ENCODE assay signal across 9 cellular contexts in the genomic region with DNA sequence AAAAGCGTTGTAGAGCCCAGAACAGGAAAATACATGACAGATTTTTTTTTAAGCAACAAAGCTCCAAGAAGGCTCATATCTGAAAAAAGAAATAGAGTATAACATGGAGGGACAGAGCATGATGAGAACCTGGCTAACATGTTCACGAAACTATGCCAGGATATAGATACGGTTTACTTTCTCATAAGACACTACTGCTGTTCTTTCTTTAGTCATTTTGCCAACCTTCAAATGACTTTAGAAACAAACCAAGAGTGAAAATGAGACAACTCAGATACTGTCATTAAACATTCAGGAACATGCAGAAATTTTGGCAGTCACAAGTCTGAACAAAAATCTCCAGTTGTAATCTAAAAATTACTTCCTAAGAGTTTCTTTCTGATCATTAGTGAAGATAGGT. TPM values are rescaled to one million over a fixed set of nuclear protein-coding genes. Genes with fewer than 3 reads are reported as not detected.
DNase-seq lines count a peak whose midpoint lies in the region; ATAC-seq and TF ChIP-seq lines count a peak whose summit lies in the region.
"Had no signal": no experiment of that assay in that cellular context is flagged by ENCODE, and none has a peak within 500 bp of the region (broad histone marks: within the 10 kb centered on the region; RNA-seq: fewer than 3 reads in every experiment).

No MANE protein-coding gene starts in this region.

- ATAC-seq in left cardiac atrium (no peak), aorta (ENCODE audit: low FRiP score) (peak; percentile 6), SK-N-SH treated with all-trans-retinoic acid at 6 μM for 48 hours (no peak)
- ATAC-seq in central memory CD8-positive, alpha-beta T cell (replicated peaks; ENCODE audit: extremely low read depth, poor library complexity, severe bottlenecking), result peak; percentile 11
- ATAC-seq in natural killer cell treated with Interleukin-12 subunit alpha and Interleukin-12 subunit beta and Interleukin-15 and Interleukin-18, amount 100 ng/mL, for 72 hours, result no peak

- H3K9me3 Mint-ChIP-seq in central memory CD8-positive, alpha-beta T cell, result no peaks in the 10 kb centered on the region
- no peaks in the 10 kb centered on the region for H3K9me3 Mint-ChIP-seq in natural killer cell treated with Interleukin-12 subunit alpha and Interleukin-12 subunit beta and Interleukin-15 and Interleukin-18, amount 100 ng/mL, for 72 hours

- H3K36me3 Mint-ChIP-seq in central memory CD8-positive, alpha-beta T cell (ENCODE audit: insufficient read depth), result peaks cover 5% of the 10 kb centered on the region
- H3K36me3 Mint-ChIP-seq in natural killer cell treated with Interleukin-12 subunit alpha and Interleukin-12 subunit beta and Interleukin-15 and Interleukin-18, amount 100 ng/mL, for 72 hours, result peaks cover 7% of the 10 kb centered on the region

- DNase-seq in left ventricle myocardium inferior, result no peak
- DNase-seq in left cardiac atrium, result no peak
- DNase-seq in central memory CD8-positive, alpha-beta T cell (ENCODE audit: low spot score in 2 of 2), result no peak
- DNase-seq in natural killer cell treated with Interleukin-12 subunit alpha and Interleukin-12 subunit beta and Interleukin-15 and Interleukin-18, amount 100 ng/mL, for 72 hours (ENCODE audit: low spot score), result no peak
- no peak for DNase-seq in aorta
- DNase-seq in NCI-H146 (lab: John Stamatoyannopoulos, UW), result no peak
- DNase-seq in COLO829 (ENCODE audit: low spot score), result no peak
- DNase-seq: SHP77 treated with DMSO at 0.1 percent for 48 hours had no signal

- H3K27ac Mint-ChIP-seq in central memory CD8-positive, alpha-beta T cell (ENCODE audit: low read depth), result peak overlapping the region; percentile 95
- H3K27ac Mint-ChIP-seq in natural killer cell treated with Interleukin-12 subunit alpha and Interleukin-12 subunit beta and Interleukin-15 and Interleukin-18, amount 100 ng/mL, for 72 hours, result peak overlapping the region; percentile 58 to 84

- TF ChIP-seq CTCF in left ventricle myocardium inferior (IDR thresholded peaks at IDR 0.05; ENCODE audit: borderline replicate concordance), result no peak

- H3K27ac ChIP-seq in left ventricle myocardium inferior (replicated peaks) (peak overlapping the region; percentile 78), aorta (ENCODE audit: low read depth in 1 of 2, low read length in 2 of 2) (peak overlapping the region; percentile 55 to 98)

- H3K27me3 Mint-ChIP-seq in central memory CD8-positive, alpha-beta T cell, result no peaks in the 10 kb centered on the region
- H3K27me3 Mint-ChIP-seq in natural killer cell treated with Interleukin-12 subunit alpha and Interleukin-12 subunit beta and Interleukin-15 and Interleukin-18, amount 100 ng/mL, for 72 hours, result no peaks in the 10 kb centered on the region

- H3K36me3 ChIP-seq in left ventricle myocardium inferior, result no peaks in the 10 kb centered on the region
- no peaks in the 10 kb centered on the region for H3K36me3 ChIP-seq in aorta (ENCODE audit: control insufficient read depth in 1 of 2, insufficient read depth in 2 of 2, low read length in 1 of 2)

- peaks cover 69% of the 10 kb centered on the region for H3K4me1 Mint-ChIP-seq in central memory CD8-positive, alpha-beta T cell
- H3K4me1 Mint-ChIP-seq in natural killer cell treated with Interleukin-12 subunit alpha and Interleukin-12 subunit beta and Interleukin-15 and Interleukin-18, amount 100 ng/mL, for 72 hours (ENCODE audit: low read depth in 2 of 2), result peaks cover 41 to 45% of the 10 kb centered on the region in 2 donors

- WGBS in aorta, 2 donors, result 27 to 28% methylated on average over 3 of the region's 3 CpGs

- peak overlapping the region; percentile 57 for H3K4me3 Mint-ChIP-seq in central memory CD8-positive, alpha-beta T cell
- peak overlapping the region; percentile 40 for H3K4me3 Mint-ChIP-seq in natural killer cell treated with Interleukin-12 subunit alpha and Interleukin-12 subunit beta and Interleukin-15 and Interleukin-18, amount 100 ng/mL, for 72 hours

- H3K4me1 ChIP-seq in left ventricle myocardium inferior (peaks cover 47% of the 10 kb centered on the region), aorta (ENCODE audit: control insufficient read depth in 1 of 2, insufficient read depth in 2 of 2, low read length in 2 of 2) (peaks cover 4 to 5% of the 10 kb centered on the region in 2 donors)

- H3K27me3 ChIP-seq in left ventricle myocardium inferior (ENCODE audit: low read depth) (no peaks in the 10 kb centered on the region), aorta (ENCODE audit: control insufficient read depth in 1 of 2, insufficient read depth in 2 of 2, low read length in 1 of 2) (no peaks in the 10 kb centered on the region)

- intact Hi-C loops in left ventricle myocardium inferior (cut with micrococcal nuclease) (no loop called here), left cardiac atrium (cut with DNase I) (no loop called here), aorta (cut with DNase I) (no loop called here)

- no peak overlapping the region for H3K4me3 ChIP-seq in left ventricle myocardium inferior
- no peak overlapping the region for H3K4me3 ChIP-seq in aorta (ENCODE audit: low read length in 2 of 2)

- H3K9me3 ChIP-seq in left ventricle myocardium inferior (replicated peaks) (peaks cover 3% of the 10 kb centered on the region), aorta (ENCODE audit: control insufficient read depth, low read length) (no peaks in the 10 kb centered on the region)

TF ChIP-seq in SK-N-SH treated with all-trans-retinoic acid at 6 μM for 48 hours, 23 proteins besides CTCF, POLR2A, EP300 and RAD21:
- TF ChIP-seq ESRRG (CRISPR knock-in tag; IDR thresholded peaks at IDR 0.05) (no peak), PPARA (CRISPR knock-in tag; IDR thresholded peaks at IDR 0.05; ENCODE audit: borderline replicate concordance) (no peak), ISL1 (CRISPR knock-in tag; IDR thresholded peaks at IDR 0.05) (no peak), BACH2 (CRISPR knock-in tag; IDR thresholded peaks at IDR 0.05; ENCODE audit: borderline replicate concordance) (no peak), ZC3H10 (CRISPR knock-in tag; IDR thresholded peaks at IDR 0.05) (no peak)
- TF ChIP-seq, protein P1, sequence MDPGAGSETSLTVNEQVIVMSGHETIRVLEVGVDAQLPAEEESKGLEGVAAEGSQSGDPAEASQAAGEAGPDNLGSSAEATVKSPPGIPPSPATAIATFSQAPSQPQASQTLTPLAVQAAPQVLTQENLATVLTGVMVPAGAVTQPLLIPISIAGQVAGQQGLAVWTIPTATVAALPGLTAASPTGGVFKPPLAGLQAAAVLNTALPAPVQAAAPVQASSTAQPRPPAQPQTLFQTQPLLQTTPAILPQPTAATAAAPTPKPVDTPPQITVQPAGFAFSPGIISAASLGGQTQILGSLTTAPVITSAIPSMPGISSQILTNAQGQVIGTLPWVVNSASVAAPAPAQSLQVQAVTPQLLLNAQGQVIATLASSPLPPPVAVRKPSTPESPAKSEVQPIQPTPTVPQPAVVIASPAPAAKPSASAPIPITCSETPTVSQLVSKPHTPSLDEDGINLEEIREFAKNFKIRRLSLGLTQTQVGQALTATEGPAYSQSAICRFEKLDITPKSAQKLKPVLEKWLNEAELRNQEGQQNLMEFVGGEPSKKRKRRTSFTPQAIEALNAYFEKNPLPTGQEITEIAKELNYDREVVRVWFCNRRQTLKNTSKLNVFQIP (CRISPR knock-in tag; IDR thresholded peaks at IDR 0.05; ENCODE audit: borderline replicate concordance, low read depth), result no peak

RNA-seq across cellular contexts. Expression of a gene that starts 14.3 kb away (rescaled TPM):
- total RNA-seq in left ventricle myocardium inferior, result 8.2 TPM
- total RNA-seq in left cardiac atrium, result 10 to 100 TPM; 15.2 to 16.4 TPM
- 10 to 100 TPM; 57.8 to 80.3 TPM for total RNA-seq in natural killer cell treated with Interleukin-12 subunit alpha and Interleukin-12 subunit beta and Interleukin-15 and Interleukin-18, amount 100 ng/mL, for 72 hours
- total RNA-seq in aorta, result 10 to 100 TPM; 34.8 to 42.4 TPM
- 10 to 100 TPM in 1 of 2 donors, 1 to 10 TPM in 1; 9.1 to 16.5 TPM for polyA plus RNA-seq in aorta

Comparison
In these comparisons a context has a peak if more than half of its experiments do, and no peak if none do; other contexts are left out.
1. ATAC-seq: peak in central memory CD8-positive, alpha-beta T cell (single experiment) and aorta (single experiment); none in left cardiac atrium (0 of 2), natural killer cell treated with Interleukin-12 subunit alpha and Interleukin-12 subunit beta and Interleukin-15 and Interleukin-18, amount 100 ng/mL, for 72 hours (0 of 2) and SK-N-SH treated with all-trans-retinoic acid at 6 μM for 48 hours (single experiment).